ENCODE assay signal across 22 cellular contexts in genomic region chr16:4677994-4678393, GRCh38. TPM values are rescaled to one million over a fixed set of nuclear protein-coding genes. Genes with fewer than 3 reads are reported as not detected.
DNase-seq lines count a peak whose midpoint lies in the region; ATAC-seq, FAIRE-seq and TF ChIP-seq lines count a peak whose summit lies in the region.
"Had no signal": no experiment of that assay in that cellular context is flagged by ENCODE, and none has a peak within 500 bp of the region (broad histone marks: within the 10 kb centered on the region; RNA-seq: fewer than 3 reads in every experiment).

No MANE protein-coding gene starts in this region.

- no peak overlapping the region for H2BK20ac ChIP-seq in H1 (ENCODE audit: low read length)

- H4K5ac ChIP-seq in H1 (ENCODE audit: insufficient read length, low read depth, low read length): no peak overlapping the region

- H3K56ac ChIP-seq in H1 (replicated peaks; ENCODE audit: insufficient read length, low read depth, low read length): no peak overlapping the region

- H3K36me3 Mint-ChIP-seq in stimulated activated effector memory CD8-positive, alpha-beta T cell treated with anti-CD3 and anti-CD28 coated beads, Interleukin-12 subunit alpha, Interleukin-12 subunit beta, amount 100 ng/mL, for 72 hours: peaks cover 77% of the 10 kb centered on the region

- peaks cover 3 to 12% of the 10 kb centered on the region in 2 experiments for H4K20me1 ChIP-seq in H1 (replicated peaks in 1 of 2; ENCODE audit: control insufficient read depth in 1 of 2, insufficient read depth in 2 of 2, low read length in 2 of 2)

- H3K4me2 ChIP-seq in H1 (ENCODE audit: insufficient read depth in 1 of 2, low read depth in 2 of 2, low read length in 2 of 2): no peak overlapping the region

- H3K79me1 ChIP-seq in H1 (ENCODE audit: low read depth, low read length): peaks cover 4% of the 10 kb centered on the region; the same call in 1 of the 2 replicates

- H3K18ac ChIP-seq in H1 (ENCODE audit: extremely low read depth, low read length): no peak overlapping the region

- no peak overlapping the region for H2AFZ ChIP-seq in H1 (ENCODE audit: low read length)

- no peak overlapping the region for H3K4ac ChIP-seq in H1 (replicated peaks; ENCODE audit: insufficient read length, low read depth, low read length)

- H2BK5ac ChIP-seq in H1 (ENCODE audit: low read depth, low read length): no peak overlapping the region

- H3K4me3 ChIP-seq in heart right ventricle: no peak overlapping the region
- no peak overlapping the region for H3K4me3 ChIP-seq in H1 (ENCODE audit: extremely low read depth in 1 of 4, insufficient read depth in 2 of 4, low read depth in 3 of 4, low read length in 4 of 4)
- no peak overlapping the region for H3K4me3 ChIP-seq in psoas muscle
- H3K4me3 ChIP-seq: breast epithelium, dorsolateral prefrontal cortex, HAP-1, suprapubic skin had no signal

- H3K9ac ChIP-seq in H1 (replicated peaks in 1 of 4; ENCODE audit: extremely low read depth in 1 of 4, low read depth in 3 of 4, low read length in 3 of 4): no peak overlapping the region

- H3K79me2 ChIP-seq in H1 (ENCODE audit: control insufficient read depth in 1 of 2, insufficient read depth in 2 of 2, low read length in 2 of 2): no peaks in the 10 kb centered on the region

- H3K27ac Mint-ChIP-seq in stimulated activated effector memory CD8-positive, alpha-beta T cell treated with anti-CD3 and anti-CD28 coated beads, Interleukin-12 subunit alpha, Interleukin-12 subunit beta, amount 100 ng/mL, for 72 hours: peak overlapping the region; percentile 69
- H3K27ac Mint-ChIP-seq: WTC11 had no signal

- peaks cover 28% of the 10 kb centered on the region for H3K4me1 Mint-ChIP-seq in stimulated activated effector memory CD8-positive, alpha-beta T cell treated with anti-CD3 and anti-CD28 coated beads, Interleukin-12 subunit alpha, Interleukin-12 subunit beta, amount 100 ng/mL, for 72 hours

- no peaks in the 10 kb centered on the region for H3K27me3 ChIP-seq in heart right ventricle
- no peaks in the 10 kb centered on the region for H3K27me3 ChIP-seq in H1 (replicated peaks in 1 of 4; ENCODE audit: control insufficient read depth in 3 of 4, extremely low read depth in 1 of 4, insufficient read depth in 3 of 4, low read length in 3 of 4)
- H3K27me3 ChIP-seq in psoas muscle (ENCODE audit: insufficient read depth in 3 of 3, low read length in 2 of 3): no peaks in the 10 kb centered on the region
- H3K27me3 ChIP-seq: breast epithelium, dorsolateral prefrontal cortex, suprapubic skin had no signal

- H2BK15ac ChIP-seq in H1 (ENCODE audit: low read length): no peak overlapping the region

- POLR2A ChIA-PET in H1 (lab: Charles Lee; ENCODE audit: partially characterized antibody): interaction anchor here (1.3 kb wide), 1 partner anchor 18 kb away, joined by 4 read pairs; no protein-coding TSS in a partner anchor

- no peaks in the 10 kb centered on the region for H3K23me2 ChIP-seq in H1 (ENCODE audit: low read depth, low read length)

- 89 to 94% methylated on average over 9 of the region's 9 CpGs for WGBS in heart right ventricle, 2 donors
- 97% methylated on average over 9 of the region's 9 CpGs; no CpG with 5 or more reads in 1 of the 2 experiments for WGBS in H1 (ENCODE audit: extremely low coverage in 1 of 2, insufficient coverage in 1 of 2, insufficient read length in 1 of 2, insufficient replicate concordance in 2 of 2, low coverage in 1 of 2, low lambda C conversion rate in 2 of 2, missing lambda C conversion rate in 1 of 2), 2 experiments
- 91 to 94% (median 92%) methylated on average over 9 of the region's 9 CpGs for WGBS in psoas muscle, 3 donors

- no peak overlapping the region for H3K23ac ChIP-seq in H1 (ENCODE audit: insufficient read length)

- H2BK12ac ChIP-seq in H1 (ENCODE audit: low read depth, low read length): no peak overlapping the region

- FAIRE-seq in H1 (lab: Jason Lieb, UNC): no peak
- FAIRE-seq: D721Med, small intestine had no signal

- peak overlapping the region; percentile 57; the same call in 1 of the 2 replicates for H4K8ac ChIP-seq in H1 (ENCODE audit: extremely low read depth, insufficient read depth, low read length)

- H3K9me3 ChIP-seq in heart right ventricle (no peaks in the 10 kb centered on the region), H1 (ENCODE audit: insufficient read depth in 2 of 2, low read depth in 1 of 2, low read length in 1 of 2) (no peaks in the 10 kb centered on the region), psoas muscle (no peaks in the 10 kb centered on the region)
- H3K9me3 ChIP-seq: breast epithelium, HAP-1, suprapubic skin had no signal

- H3K36me3 ChIP-seq in heart right ventricle: peaks cover 0 to 81% (median 0%) of the 10 kb centered on the region in 9 donors
- peaks cover 0 to 15% (median 5%) of the 10 kb centered on the region in 4 experiments; a peak in 5 of 8 replicates for H3K36me3 ChIP-seq in H1 (ENCODE audit: control insufficient read depth in 2 of 4, insufficient read depth in 4 of 4, low read length in 3 of 4)
- peaks cover 0 to 78% of the 10 kb centered on the region in 2 donors for H3K36me3 ChIP-seq in psoas muscle (ENCODE audit: insufficient read depth in 1 of 2, low read depth in 1 of 2)
- H3K36me3 ChIP-seq: breast epithelium had no signal

- peaks cover 5 to 66% (median 29%) of the 10 kb centered on the region in 9 donors for H3K4me1 ChIP-seq in heart right ventricle
- peaks cover 0 to 3% (median under 1%) of the 10 kb centered on the region in 4 experiments; a peak in 3 of 7 replicates for H3K4me1 ChIP-seq in H1 (replicated peaks in 1 of 4; ENCODE audit: control insufficient read depth in 3 of 4, insufficient read depth in 4 of 4, low read length in 3 of 4)
- H3K4me1 ChIP-seq in psoas muscle: peaks cover 8% of the 10 kb centered on the region
- H3K4me1 ChIP-seq: HAP-1 had no signal

- no peak for TF ChIP-seq EP300 in H1 (IDR thresholded peaks at IDR 0.05; ENCODE audit: borderline replicate concordance in 1 of 2, low read depth in 2 of 2, low read length in 2 of 2)

- H2AK5ac ChIP-seq in H1 (ENCODE audit: low read depth, low read length): no peak overlapping the region

- DNase-seq in heart right ventricle: no peak
- DNase-seq in Right ventricle myocardium superior: no peak
- no peak for DNase-seq in H1 (ENCODE audit: low read depth in 1 of 2, low spot score in 2 of 2)
- no peak for DNase-seq in stimulated activated effector memory CD8-positive, alpha-beta T cell treated with anti-CD3 and anti-CD28 coated beads, Interleukin-12 subunit alpha, Interleukin-12 subunit beta, amount 100 ng/mL, for 72 hours (ENCODE audit: low spot score in 2 of 2)
- no peak for DNase-seq in psoas muscle
- DNase-seq in iPS-NIHi11 (ENCODE audit: low spot score): no peak
- DNase-seq: dorsolateral prefrontal cortex; KG1; NCI-H1048; NCI-H2081; NCI-H510A; small intestine; stimulated activated CD4-positive, alpha-beta T cell treated with anti-CD3 and anti-CD28 coated beads, Interleukin-4, amount 100 ng/mL, for 4 hours had no signal

- H3K27ac ChIP-seq in heart right ventricle: peak overlapping the region in 8 of 10 donors; percentile 80 to 91 (median 85)
- peak overlapping the region; percentile 96; the same call in 1 of the 2 replicates for H3K27ac ChIP-seq in VCaP
- H3K27ac ChIP-seq in H1 (ENCODE audit: low read depth, low read length): no peak overlapping the region
- H3K27ac ChIP-seq in psoas muscle: no peak overlapping the region
- H3K27ac ChIP-seq: suprapubic skin had no signal

- no peak overlapping the region for H2BK120ac ChIP-seq in H1 (replicated peaks; ENCODE audit: low read depth, low read length)

- TF ChIP-seq RAD21 in H1 (IDR thresholded peaks at IDR 0.05 in 1 of 2, conservative IDR thresholded peaks at IDR 0.05 in 1 of 2; ENCODE audit: low read depth in 2 of 2, low read length in 2 of 2): no peak

- no peak overlapping the region for H3K14ac ChIP-seq in H1 (ENCODE audit: insufficient read length)

- no peak for TF ChIP-seq CTCF in heart right ventricle (IDR thresholded peaks at IDR 0.05)
- TF ChIP-seq CTCF in VCaP (conservative IDR thresholded peaks at IDR 0.05): no peak
- no peak for TF ChIP-seq CTCF in H1 (IDR thresholded peaks at IDR 0.05; ENCODE audit: control extremely low read depth in 1 of 3, insufficient read depth in 1 of 3, low read depth in 1 of 3, low read length in 3 of 3)
- no peak for TF ChIP-seq CTCF in psoas muscle (IDR thresholded peaks at IDR 0.05)

- ATAC-seq in heart right ventricle: no peak
- no peak for ATAC-seq in Right ventricle myocardium superior (ENCODE audit: poor library complexity)
- ATAC-seq in stimulated activated effector memory CD8-positive, alpha-beta T cell treated with anti-CD3 and anti-CD28 coated beads, Interleukin-12 subunit alpha, Interleukin-12 subunit beta, amount 100 ng/mL, for 72 hours: no peak
- ATAC-seq in HG03045 (IDR thresholded peaks at IDR 0.05; ENCODE audit: unreplicated experiment): no peak
- no peak for ATAC-seq in psoas muscle
- ATAC-seq: esophagus mucosa, WTC11 had no signal

- no peaks in the 10 kb centered on the region for H3K9me3 Mint-ChIP-seq in stimulated activated effector memory CD8-positive, alpha-beta T cell treated with anti-CD3 and anti-CD28 coated beads, Interleukin-12 subunit alpha, Interleukin-12 subunit beta, amount 100 ng/mL, for 72 hours
- H3K9me3 Mint-ChIP-seq: WTC11 had no signal

- CTCF ChIA-PET in H1 (lab: Charles Lee; ENCODE audit: partially characterized antibody): interaction anchor here (1.2 to 2.7 kb wide), 2 partner anchors 28 kb away, joined by 4 to 5 read pairs; no protein-coding TSS in a partner anchor

- H4K91ac ChIP-seq in H1 (replicated peaks; ENCODE audit: insufficient read length, low read length): no peak overlapping the region

- TF ChIP-seq POLR2A in H1 (IDR thresholded peaks at IDR 0.05; ENCODE audit: control extremely low read depth in 1 of 2, low read depth in 2 of 2, low read length in 2 of 2): no peak

- no peak overlapping the region for H3K4me3 Mint-ChIP-seq in stimulated activated effector memory CD8-positive, alpha-beta T cell treated with anti-CD3 and anti-CD28 coated beads, Interleukin-12 subunit alpha, Interleukin-12 subunit beta, amount 100 ng/mL, for 72 hours
- H3K4me3 Mint-ChIP-seq: WTC11 had no signal

- intact Hi-C loops in heart right ventricle (cut with DNase I): loop anchor here in 2 of 10 donors (5.0 kb wide), 2 partner anchors 41 to 51 kb away; no protein-coding TSS in a partner anchor
- intact Hi-C loops in Right ventricle myocardium superior (cut with DNase I): no loop called here
- intact Hi-C loops in psoas muscle (cut with DNase I): no loop called here

RNA-seq across cellular contexts. Expression of gene NUDT16L1, which starts 15.4 kb away (rescaled TPM):
- total RNA-seq in heart right ventricle (10 to 100 TPM; 34.1 to 65.7 (median 49.6) TPM), Right ventricle myocardium superior (52.8 TPM), psoas muscle (10 to 100 TPM in 1 of 4 donors, 1 to 10 TPM in 3; 6.3 to 20.2 (median 8.4) TPM)
- polyA plus RNA-seq in heart right ventricle (10 to 100 TPM; 25.4 to 48.8 TPM), H1 (2011; rRNA removed) (77.3 and 112 TPM in 2 replicates), psoas muscle (1 to 10 TPM; 6.6 to 9.7 (median 7.4) TPM)
- total RNA-seq in H1 (2021; fragmentation: NEBNext Ultra II Directional; extraction: Animal tissue kit (Norgen Biotek cat#: 25700)): 34.8 and 41.3 TPM in 2 replicates
- 77.8 TPM for polyA plus RNA-seq in H1 (2011; cell fraction: cytosol; rRNA removed)
- polyA plus RNA-seq in H1 (2011; cell fraction: nucleus; rRNA removed): 64.0 TPM
- polyA plus RNA-seq in H1 (2012, experiment 1 of 2): 29.6 to 40.8 TPM (median 37.5 TPM) in 4 replicates
- polyA plus RNA-seq in H1 (2012, experiment 2 of 2): 45.2 TPM
- 21.6 TPM for polyA plus RNA-seq in H1 (2013, experiment 1 of 2)
- 20.8 TPM for polyA plus RNA-seq in H1 (2013, experiment 2 of 2)
- polyA minus RNA-seq in H1 (2011; rRNA and poly(A)+ RNA removed): 11.7 and 13.1 TPM in 2 replicates
- polyA minus RNA-seq in H1 (2011; cell fraction: cytosol; rRNA and poly(A)+ RNA removed): 23.3 TPM
- polyA minus RNA-seq in H1 (2011; cell fraction: nucleus; rRNA and poly(A)+ RNA removed): 22.2 TPM

RNA-seq across cellular contexts. Expression of gene MGRN1, which starts 53.4 kb away (rescaled TPM):
- total RNA-seq in heart right ventricle (10 to 100 TPM; 32.2 to 73.5 (median 42.9) TPM), Right ventricle myocardium superior (27.9 TPM), psoas muscle (10 to 100 TPM; 44.2 to 63.1 (median 59.4) TPM)
- polyA plus RNA-seq in heart right ventricle (10 to 100 TPM; 19.2 to 20.3 TPM), H1 (2011; rRNA removed) (15.0 and 30.1 TPM in 2 replicates), psoas muscle (10 to 100 TPM; 20.2 to 36.3 (median 24.6) TPM)
- 79.4 and 82.3 TPM in 2 replicates for total RNA-seq in H1 (2021; fragmentation: NEBNext Ultra II Directional; extraction: Animal tissue kit (Norgen Biotek cat#: 25700))
- polyA plus RNA-seq in H1 (2011; cell fraction: cytosol; rRNA removed): 12.4 TPM
- 33.9 TPM for polyA plus RNA-seq in H1 (2011; cell fraction: nucleus; rRNA removed)
- polyA plus RNA-seq in H1 (2012, experiment 1 of 2): 39.5 to 72.9 TPM (median 65.4 TPM) in 4 replicates
- 52.0 TPM for polyA plus RNA-seq in H1 (2012, experiment 2 of 2)
- 46.7 TPM for polyA plus RNA-seq in H1 (2013, experiment 1 of 2)
- 47.1 TPM for polyA plus RNA-seq in H1 (2013, experiment 2 of 2)
- polyA minus RNA-seq in H1 (2011; rRNA and poly(A)+ RNA removed): 17.9 and 22.6 TPM in 2 replicates
- polyA minus RNA-seq in H1 (2011; cell fraction: cytosol; rRNA and poly(A)+ RNA removed): 30.4 TPM
- polyA minus RNA-seq in H1 (2011; cell fraction: nucleus; rRNA and poly(A)+ RNA removed): 30.7 TPM

RNA-seq across cellular contexts. Expression of gene ANKS3, which starts 56.1 kb away (rescaled TPM):
- total RNA-seq in heart right ventricle: 10 to 100 TPM in 1 of 10 donors, 1 to 10 TPM in 9; 5.1 to 11.4 (median 7.9) TPM
- 10 to 100 TPM; 12.4 to 33.7 TPM for polyA plus RNA-seq in heart right ventricle
- 9.1 TPM for total RNA-seq in Right ventricle myocardium superior
- total RNA-seq in H1 (2021; fragmentation: NEBNext Ultra II Directional; extraction: Animal tissue kit (Norgen Biotek cat#: 25700)): 23.9 and 27.5 TPM in 2 replicates
- 15.5 and 23.9 TPM in 2 replicates for polyA plus RNA-seq in H1 (2011; rRNA removed)
- 25.6 TPM for polyA plus RNA-seq in H1 (2011; cell fraction: cytosol; rRNA removed)
- polyA plus RNA-seq in H1 (2011; cell fraction: nucleus; rRNA removed): 58.7 TPM
- polyA plus RNA-seq in H1 (2012, experiment 1 of 2): 14.0 to 22.5 TPM (median 21.4 TPM) in 4 replicates
- 9.9 TPM for polyA plus RNA-seq in H1 (2012, experiment 2 of 2)
- polyA plus RNA-seq in H1 (2013, experiment 1 of 2): 12.8 TPM
- polyA plus RNA-seq in H1 (2013, experiment 2 of 2): 10.2 TPM
- polyA minus RNA-seq in H1 (2011; rRNA and poly(A)+ RNA removed): 23.7 and 24.2 TPM in 2 replicates
- 13.2 TPM for polyA minus RNA-seq in H1 (2011; cell fraction: cytosol; rRNA and poly(A)+ RNA removed)
- polyA minus RNA-seq in H1 (2011; cell fraction: nucleus; rRNA and poly(A)+ RNA removed): 30.4 TPM
- 1 to 10 TPM; 5.2 to 9.1 (median 7.4) TPM for total RNA-seq in psoas muscle
- 10 to 100 TPM; 10.7 to 15.0 (median 14.2) TPM for polyA plus RNA-seq in psoas muscle

RNA-seq across cellular contexts. Expression of gene DNAAF8, which starts 56.3 kb away (rescaled TPM):
- total RNA-seq in heart right ventricle: 1 to 10 TPM in 4 of 10 donors, under 1 TPM in 4, not detected in 2; 0.32 to 1.9 (median 1.1) TPM
- polyA plus RNA-seq in heart right ventricle: 1 to 10 TPM; 1.1 to 1.3 TPM
- 1.2 TPM for total RNA-seq in Right ventricle myocardium superior
- total RNA-seq in H1 (2021; fragmentation: NEBNext Ultra II Directional; extraction: Animal tissue kit (Norgen Biotek cat#: 25700)): 0.17 TPM in 1 of 2 replicates, not detected in the other
- polyA plus RNA-seq in H1 (2011; rRNA removed): 0.39 and 0.58 TPM in 2 replicates
- 0.35 TPM for polyA plus RNA-seq in H1 (2011; cell fraction: cytosol; rRNA removed)
- 0.58 TPM for polyA plus RNA-seq in H1 (2011; cell fraction: nucleus; rRNA removed)
- polyA plus RNA-seq in H1 (2012, experiment 1 of 2): 0.13 to 0.75 TPM (median 0.35 TPM) in 4 replicates
- polyA plus RNA-seq in H1 (2012, experiment 2 of 2): 0.25 TPM
- polyA plus RNA-seq in H1 (2013, experiment 1 of 2): 0.24 TPM
- polyA plus RNA-seq in H1 (2013, experiment 2 of 2): 0.15 TPM
- polyA minus RNA-seq in H1 (2011; rRNA and poly(A)+ RNA removed): 0.28 TPM in 1 of 2 replicates, not detected in the other
- polyA minus RNA-seq in H1 (2011; cell fraction: cytosol; rRNA and poly(A)+ RNA removed): not detected
- 0.50 TPM for polyA minus RNA-seq in H1 (2011; cell fraction: nucleus; rRNA and poly(A)+ RNA removed)
- 1 to 10 TPM in 1 of 4 donors, under 1 TPM in 2, not detected in 1; 0.42 to 1.1 (median 0.71) TPM for total RNA-seq in psoas muscle
- 1 to 10 TPM; 1.2 to 2.1 (median 1.8) TPM for polyA plus RNA-seq in psoas muscle
- total RNA-seq: G401 had no signal

Comparison
In these comparisons a context has a peak if more than half of its experiments do, and no peak if none do; other contexts are left out.
1. H3K27ac ChIP-seq: peak in heart right ventricle (8 of 10) and VCaP (single experiment); none in H1 (single experiment) and psoas muscle (single experiment).